Comparison of ENCODE assay signal across 16 cellular contexts in genomic region chr13:76672422-76672821, GRCh38.
A peak's percentile ranks its signal among the peaks of the same experiment; 100 is the strongest.
DNase-seq lines count a peak whose midpoint lies in the region; ATAC-seq and TF ChIP-seq lines count a peak whose summit lies in the region.
"Had no signal": no experiment of that assay in that cellular context is flagged by ENCODE, and none has a peak within 500 bp of the region (broad histone marks: within the 10 kb centered on the region; RNA-seq: fewer than 3 reads in every experiment).

No MANE protein-coding gene starts in this region.

- no peak overlapping the region for H2BK5ac ChIP-seq in IMR-90 (ENCODE audit: low read depth, low read length, poor library complexity, severe bottlenecking)

- H4K8ac ChIP-seq in IMR-90 (ENCODE audit: low read depth in 2 of 2, low read length in 2 of 2) = no peak overlapping the region

- H3K9me3 ChIP-seq in IMR-90 (ENCODE audit: control insufficient read depth, insufficient read depth, low read length) (no peaks in the 10 kb centered on the region), fibroblast of lung (ENCODE audit: control insufficient read depth, insufficient read depth, low read depth, low read length) (no peaks in the 10 kb centered on the region)
- H3K9me3 ChIP-seq: ascending aorta, BLaER1, testis had no signal

- TF ChIP-seq POLR2A in IMR-90 (IDR thresholded peaks at IDR 0.05; ENCODE audit: low read depth, low read length) (no peak), GM18505 (IDR thresholded peaks at IDR 0.05; ENCODE audit: borderline replicate concordance, extremely low read depth, insufficient read depth, insufficient read length) (no peak)

- H3K9ac ChIP-seq in IMR-90 (ENCODE audit: low read depth, low read length) (no peak overlapping the region), fibroblast of lung (ENCODE audit: insufficient read depth, low read length) (no peak overlapping the region)
- H3K9ac ChIP-seq: BLaER1, parathyroid adenoma had no signal

- H3K79me1 ChIP-seq in IMR-90 (ENCODE audit: low read depth in 1 of 2, low read length in 2 of 2) = no peaks in the 10 kb centered on the region

- no peaks in the 10 kb centered on the region for H3K36me3 ChIP-seq in IMR-90 (ENCODE audit: control insufficient read depth, insufficient read depth, low read length)
- no peaks in the 10 kb centered on the region for H3K36me3 ChIP-seq in fibroblast of lung (ENCODE audit: control insufficient read depth, insufficient read depth, low read length)
- H3K36me3 ChIP-seq in brain microvascular endothelial cell (replicated peaks) = no peaks in the 10 kb centered on the region
- H3K36me3 ChIP-seq: ascending aorta, BLaER1 had no signal

- in situ Hi-C loops in IMR-90 (cut with MboI; ENCODE audit: low sequenced_read_pairs) = no loop called here
- in situ Hi-C loops in brain microvascular endothelial cell (cut with HindIII; ENCODE audit: low pct_ligation_motif_present, low sequenced_read_pairs) = no loop called here

- BruUV-seq in IMR-90 (replicated peaks; lab: Mats Ljungman, UMichigan) = no TSS peak

- no peak overlapping the region for H2AK5ac ChIP-seq in IMR-90 (ENCODE audit: low read depth, low read length)

- POLR2A ChIA-PET in IMR-90 (lab: Charles Lee; ENCODE audit: unreplicated experiment) = no interaction called here

- H2BK15ac ChIP-seq in IMR-90 (ENCODE audit: low read depth, low read length) = no peak overlapping the region

- H3K4me2 ChIP-seq in IMR-90 (ENCODE audit: low read depth, low read length) (no peak overlapping the region), fibroblast of lung (ENCODE audit: extremely low read depth, insufficient read depth, low read length) (no peak overlapping the region)
- H3K4me2 ChIP-seq: BLaER1, smooth muscle cell had no signal

- no peak overlapping the region for H3K4ac ChIP-seq in IMR-90 (ENCODE audit: low read depth, low read length)

- H4K5ac ChIP-seq in IMR-90 (ENCODE audit: low read depth, low read length) = no peak overlapping the region

- no peaks in the 10 kb centered on the region for H3K9me1 ChIP-seq in IMR-90 (ENCODE audit: insufficient read depth, low read length)

- H3K4me3 ChIP-seq in IMR-90 (ENCODE audit: insufficient read depth, low read depth, low read length) (no peak overlapping the region), fibroblast of lung (replicated peaks in 1 of 4; ENCODE audit: control extremely low read depth in 1 of 4, insufficient read depth in 1 of 4, low read depth in 3 of 4, low read length in 4 of 4) (no peak overlapping the region), skeletal muscle cell (ENCODE audit: low read depth, low read length) (no peak overlapping the region), brain microvascular endothelial cell (ENCODE audit: low read depth, low read length) (no peak overlapping the region)
- H3K4me3 ChIP-seq: ascending aorta, BLaER1, smooth muscle cell, testis had no signal

- CTCF ChIA-PET in IMR-90 (lab: Yijun Ruan, JAX) = no interaction called here

- TF ChIP-seq CTCF in IMR-90 (conservative IDR thresholded peaks at IDR 0.05; ENCODE audit: low read depth, low read length) (no peak), fibroblast of lung (conservative IDR thresholded peaks at IDR 0.05 in 1 of 2, IDR thresholded peaks at IDR 0.05 in 1 of 2; ENCODE audit: low read depth in 1 of 2, low read length in 2 of 2) (no peak), brain microvascular endothelial cell (IDR thresholded peaks at IDR 0.05; ENCODE audit: low read depth, low read length, missing control alignments) (no peak)

- ATAC-seq in IMR-90 (ENCODE audit: low read depth) (no peak), SK-N-SH treated with all-trans-retinoic acid at 6 μM for 48 hours (peak; percentile 74), GM18505 (IDR thresholded peaks at IDR 0.05; ENCODE audit: unreplicated experiment) (no peak)
- ATAC-seq: left lobe of liver had no signal

- no peak overlapping the region for H3K18ac ChIP-seq in IMR-90 (ENCODE audit: low read depth, low read length)

- no peak for TF ChIP-seq RAD21 in IMR-90 (IDR thresholded peaks at IDR 0.05; ENCODE audit: low read length)

- no peak overlapping the region for H3K27ac ChIP-seq in IMR-90 (ENCODE audit: insufficient read depth, low read length)
- no peak overlapping the region for H3K27ac ChIP-seq in fibroblast of lung (ENCODE audit: insufficient read depth, low read length)
- H3K27ac ChIP-seq in brain microvascular endothelial cell = no peak overlapping the region
- H3K27ac ChIP-seq: ascending aorta, BLaER1, parathyroid adenoma, testis had no signal

- 100% methylated on average over 1 of the region's 2 CpGs; no CpG with 5 or more reads in 1 of the 2 experiments for WGBS in IMR-90 (ENCODE audit: extremely low coverage in 2 of 2, insufficient read length in 1 of 2), 2 experiments

- no peak overlapping the region for H2BK120ac ChIP-seq in IMR-90 (ENCODE audit: low read depth, low read length)

- H4K91ac ChIP-seq in IMR-90 (ENCODE audit: insufficient read depth, low read depth, low read length) = no peak overlapping the region

- no peaks in the 10 kb centered on the region for H3K4me1 ChIP-seq in IMR-90 (ENCODE audit: control insufficient read depth, insufficient read depth, low read length)
- no peaks in the 10 kb centered on the region for H3K4me1 ChIP-seq in fibroblast of lung (ENCODE audit: control insufficient read depth, extremely low read depth, insufficient read depth, low read length)
- H3K4me1 ChIP-seq: ascending aorta, BLaER1, parathyroid adenoma had no signal

- no peak overlapping the region for H3K23ac ChIP-seq in IMR-90 (ENCODE audit: low read depth, low read length)

- H3K14ac ChIP-seq in IMR-90 (replicated peaks; ENCODE audit: low read depth, low read length) = no peak overlapping the region

- H3K27me3 ChIP-seq in IMR-90 (ENCODE audit: control insufficient read depth, insufficient read depth, low read length) = no peaks in the 10 kb centered on the region
- H3K27me3 ChIP-seq in fibroblast of lung (ENCODE audit: control insufficient read depth, insufficient read depth, low read length) = no peaks in the 10 kb centered on the region
- no peaks in the 10 kb centered on the region for H3K27me3 ChIP-seq in brain microvascular endothelial cell (replicated peaks)
- H3K27me3 ChIP-seq: ascending aorta, BLaER1, testis had no signal

- H4K20me1 ChIP-seq in IMR-90 (ENCODE audit: insufficient read depth, low read length) (no peaks in the 10 kb centered on the region), fibroblast of lung (ENCODE audit: control insufficient read depth, extremely low read depth, insufficient read depth, low read length) (no peaks in the 10 kb centered on the region)
- H4K20me1 ChIP-seq: BLaER1 had no signal

- no peak overlapping the region for H3K56ac ChIP-seq in IMR-90 (ENCODE audit: extremely low read depth, insufficient read depth, low read length)

- no peaks in the 10 kb centered on the region for H3K79me2 ChIP-seq in fibroblast of lung (ENCODE audit: control insufficient read depth, insufficient read depth, low read length)
- H3K79me2 ChIP-seq: parathyroid adenoma had no signal

- DNase-seq in IMR-90 (peak; percentile 30), fibroblast of lung (ENCODE audit: low read depth in 2 of 2) (peak; percentile 42 to 71), skeletal muscle cell (ENCODE audit: low read depth) (peak; percentile 23), brain microvascular endothelial cell (no peak), NCI-H2107 treated with DMSO at 0.1 percent for 48 hours (lab: John Stamatoyannopoulos, UW; ENCODE audit: unreplicated experiment) (no peak)
- DNase-seq: NCI-H2081 treated with DMSO at 0.1 percent for 48 hours, NCI-H524, T1000, testis had no signal

- H2BK20ac ChIP-seq in IMR-90 (ENCODE audit: low read depth, low read length) = no peak overlapping the region

- H2AFZ ChIP-seq in IMR-90 (replicated peaks; ENCODE audit: low read length, poor library complexity) = no peak overlapping the region
- no peak overlapping the region for H2AFZ ChIP-seq in fibroblast of lung (ENCODE audit: low read length)
- H2AFZ ChIP-seq: parathyroid adenoma had no signal

- dilution Hi-C loops in IMR-90 (cut with HindIII; ENCODE audit: low sequenced_read_pairs, unreplicated experiment) = no loop called here

- intact Hi-C loops in IMR-90 (cut with micrococcal nuclease) = no loop called here

- H2AK9ac ChIP-seq in IMR-90 (replicated peaks; ENCODE audit: low read depth, low read length, poor library complexity) = no peak overlapping the region

TF ChIP-seq in IMR-90, 13 proteins besides CTCF, POLR2A, EP300 and RAD21:
- TF ChIP-seq NFE2L2 (IDR thresholded peaks at IDR 0.05; ENCODE audit: low read depth, low read length) (no peak), MXI1 (IDR thresholded peaks at IDR 0.05; ENCODE audit: borderline replicate concordance, low read depth, low read length) (no peak), USF2 (IDR thresholded peaks at IDR 0.05; ENCODE audit: low read depth, low read length) (no peak), MAFK (IDR thresholded peaks at IDR 0.05; ENCODE audit: low read depth, low read length) (no peak)

TF ChIP-seq in SK-N-SH treated with all-trans-retinoic acid at 6 μM for 48 hours, 23 proteins besides CTCF, POLR2A, EP300 and RAD21:
- TF ChIP-seq OSR1 (CRISPR knock-in tag; IDR thresholded peaks at IDR 0.05) = no peak
- no peak for TF ChIP-seq ZNF8 (CRISPR knock-in tag; IDR thresholded peaks at IDR 0.05)
- no peak for TF ChIP-seq PATZ1 (CRISPR knock-in tag; IDR thresholded peaks at IDR 0.05; ENCODE audit: borderline replicate concordance)
- no peak for TF ChIP-seq BACH2 (CRISPR knock-in tag; IDR thresholded peaks at IDR 0.05; ENCODE audit: borderline replicate concordance)
- TF ChIP-seq TCF4 (CRISPR knock-in tag; IDR thresholded peaks at IDR 0.05; ENCODE audit: borderline replicate concordance) = no peak
- TF ChIP-seq ZC3H10 (CRISPR knock-in tag; IDR thresholded peaks at IDR 0.05) = no peak
- no peak for TF ChIP-seq ZNF565 (CRISPR knock-in tag; conservative IDR thresholded peaks at IDR 0.05; ENCODE audit: low read depth)
- no peak; the same call in 1 of the 2 replicates for TF ChIP-seq ISL1 (CRISPR knock-in tag; IDR thresholded peaks at IDR 0.05)
- no peak for TF ChIP-seq SNAI2 (CRISPR knock-in tag; IDR thresholded peaks at IDR 0.05)
- no peak for TF ChIP-seq ARNTL (CRISPR knock-in tag; IDR thresholded peaks at IDR 0.05; ENCODE audit: borderline replicate concordance, low read depth)

Comparison
In these comparisons a context has a peak if more than half of its experiments do, and no peak if none do; other contexts are left out.
1. DNase-seq: peak in IMR-90 (single experiment), fibroblast of lung (2 of 2) and skeletal muscle cell (single experiment); none in brain microvascular endothelial cell (single experiment) and NCI-H2107 treated with DMSO at 0.1 percent for 48 hours (single experiment).